Comparison of ENCODE assay signal across 8 cellular contexts in the genomic region with DNA sequence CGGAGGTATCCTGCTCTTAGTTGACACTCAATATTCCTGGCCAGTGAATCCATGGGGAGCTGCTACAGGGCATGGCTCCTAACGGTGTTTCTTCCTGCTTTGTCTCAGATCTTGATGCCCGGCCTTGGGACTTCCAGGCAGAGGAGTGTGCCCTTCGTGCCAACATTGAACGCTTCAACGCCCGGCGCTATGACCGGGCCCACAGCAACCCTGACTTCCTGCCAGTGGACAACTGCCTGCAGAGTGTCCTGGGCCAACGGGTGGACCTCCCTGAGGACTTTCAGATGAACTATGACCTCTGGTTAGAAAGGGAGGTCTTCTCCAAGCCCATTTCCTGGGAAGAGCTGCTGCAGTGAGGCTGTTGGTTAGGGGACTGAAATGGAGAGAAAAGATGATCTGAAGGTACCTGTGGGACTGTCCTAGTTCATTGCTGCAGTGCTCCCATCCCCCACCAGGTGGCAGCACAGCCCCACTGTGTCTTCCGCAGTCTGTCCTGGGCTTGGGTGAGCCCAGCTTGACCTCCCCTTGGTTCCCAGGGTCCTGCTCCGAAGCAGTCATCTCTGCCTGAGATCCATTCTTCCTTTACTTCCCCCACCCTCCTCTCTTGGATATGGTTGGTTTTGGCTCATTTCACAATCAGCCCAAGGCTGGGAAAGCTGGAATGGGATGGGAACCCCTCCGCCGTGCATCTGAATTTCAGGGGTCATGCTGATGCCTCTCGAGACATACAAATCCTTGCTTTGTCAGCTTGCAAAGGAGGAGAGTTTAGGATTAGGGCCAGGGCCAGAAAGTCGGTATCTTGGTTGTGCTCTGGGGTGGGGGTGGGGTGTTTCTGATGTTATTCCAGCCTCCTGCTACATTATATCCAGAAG. TPM values are rescaled to one million over a fixed set of nuclear protein-coding genes. Genes with fewer than 3 reads are reported as not detected.
DNase-seq lines count a peak whose midpoint lies in the region; ATAC-seq and TF ChIP-seq lines count a peak whose summit lies in the region.

No MANE protein-coding gene starts in this region.

- TF ChIP-seq EP300 in gastroesophageal sphincter (IDR thresholded peaks at IDR 0.05): no peak

- 5 to 40% methylated on average over 3 to 5 of the region's 16 CpGs for WGBS in gastroesophageal sphincter (ENCODE audit: low coverage in 1 of 2), 2 donors

- H3K27ac ChIP-seq in GM23338 (ENCODE audit: low read depth): no peak overlapping the region
- H3K27ac ChIP-seq in gastroesophageal sphincter: no peak overlapping the region

- H3K4me1 ChIP-seq in GM23338 (ENCODE audit: insufficient read depth): no peaks in the 10 kb centered on the region
- peaks cover 0 to 39% (median 18%) of the 10 kb centered on the region in 3 donors for H3K4me1 ChIP-seq in gastroesophageal sphincter

- peaks cover 5% of the 10 kb centered on the region for H3K27me3 Mint-ChIP-seq in GM23338 (ENCODE audit: insufficient read depth, low read depth, poor library complexity)
- no peaks in the 10 kb centered on the region for H3K27me3 Mint-ChIP-seq in activated T-helper 2 cell treated with anti-CD3 and anti-CD28 coated beads, Interferon-gamma antibody, Interleukin-2, Interleukin-4, amounts not matched to agents 10 μg/mL and 5 μg/mL and 100 μg/mL, durations not matched to agents 14 hours and 24 hours and 36 hours (ENCODE audit: low read depth)

- peaks cover 28% of the 10 kb centered on the region for H3K36me3 ChIP-seq in GM23338 (ENCODE audit: insufficient read depth)
- H3K36me3 ChIP-seq in gastroesophageal sphincter: peaks cover 0 to 100% of the 10 kb centered on the region in 2 donors

- H3K36me3 Mint-ChIP-seq in GM23338 (ENCODE audit: low read depth): peaks cover 89% of the 10 kb centered on the region
- peaks cover 68% of the 10 kb centered on the region for H3K36me3 Mint-ChIP-seq in activated T-helper 2 cell treated with anti-CD3 and anti-CD28 coated beads, Interferon-gamma antibody, Interleukin-2, Interleukin-4, amounts not matched to agents 10 μg/mL and 5 μg/mL and 100 μg/mL, durations not matched to agents 14 hours and 24 hours and 36 hours (ENCODE audit: low read depth)

- DNase-seq in C1 segment of cervical spinal cord (lab: John Stamatoyannopoulos, UW): peak in 12 of 14 donors; percentile 13 to 69 (median 38)
- peak; percentile 76 for DNase-seq in GM23338 (ENCODE audit: low spot score)
- peak; percentile 41 for DNase-seq in RPMI8226
- DNase-seq in activated T-helper 2 cell treated with anti-CD3 and anti-CD28 coated beads, Interferon-gamma antibody, Interleukin-2, Interleukin-4, amounts not matched to agents 10 μg/mL and 5 μg/mL and 100 μg/mL, durations not matched to agents 14 hours and 24 hours and 36 hours (ENCODE audit: low spot score): peak; percentile 40
- peak; percentile 39 for DNase-seq in pons (ENCODE audit: low spot score)
- DNase-seq in NOMO-1 treated with DMSO at 0.1 percent for 48 hours (lab: John Stamatoyannopoulos, UW; ENCODE audit: unreplicated experiment): no peak

- H3K4me3 Mint-ChIP-seq in GM23338: no peak overlapping the region
- no peak overlapping the region for H3K4me3 Mint-ChIP-seq in activated T-helper 2 cell treated with anti-CD3 and anti-CD28 coated beads, Interferon-gamma antibody, Interleukin-2, Interleukin-4, amounts not matched to agents 10 μg/mL and 5 μg/mL and 100 μg/mL, durations not matched to agents 14 hours and 24 hours and 36 hours (ENCODE audit: low read depth)

- H2AFZ ChIP-seq in GM23338: no peak overlapping the region

- no peak for TF ChIP-seq POLR2A in gastroesophageal sphincter (IDR thresholded peaks at IDR 0.05)

- no peaks in the 10 kb centered on the region for H3F3A ChIP-seq in GM23338 (replicated peaks; ENCODE audit: low read depth)

- TF ChIP-seq CTCF in GM23338 (conservative IDR thresholded peaks at IDR 0.05; ENCODE audit: low read depth in 2 of 2): peak; percentile 90 to 99
- TF ChIP-seq CTCF in gastroesophageal sphincter (IDR thresholded peaks at IDR 0.05): peak; percentile 84 to 95 (median 86)

- peak overlapping the region; percentile 46; the same call in 1 of the 2 replicates for H3K27ac Mint-ChIP-seq in GM23338
- no peak overlapping the region for H3K27ac Mint-ChIP-seq in activated T-helper 2 cell treated with anti-CD3 and anti-CD28 coated beads, Interferon-gamma antibody, Interleukin-2, Interleukin-4, amounts not matched to agents 10 μg/mL and 5 μg/mL and 100 μg/mL, durations not matched to agents 14 hours and 24 hours and 36 hours

- H4K20me1 ChIP-seq in GM23338 (replicated peaks; ENCODE audit: insufficient read depth): peaks cover 10% of the 10 kb centered on the region

- H3K4me3 ChIP-seq in GM23338 (no peak overlapping the region), gastroesophageal sphincter (no peak overlapping the region)

- no peaks in the 10 kb centered on the region for H3K9me3 ChIP-seq in gastroesophageal sphincter

- peak; percentile 98 for ATAC-seq in GM23338
- ATAC-seq in gastroesophageal sphincter: peak; percentile 62
- no peak for ATAC-seq in HG03342 (IDR thresholded peaks at IDR 0.05; ENCODE audit: unreplicated experiment)

- no peaks in the 10 kb centered on the region for H3K79me2 ChIP-seq in GM23338 (replicated peaks; ENCODE audit: insufficient read depth)

- H3K9me2 ChIP-seq in GM23338 (ENCODE audit: insufficient read depth): no peaks in the 10 kb centered on the region

- H3K4me2 ChIP-seq in GM23338: no peak overlapping the region

- H3K27me3 ChIP-seq in GM23338 (ENCODE audit: insufficient read depth) (no peaks in the 10 kb centered on the region), gastroesophageal sphincter (no peaks in the 10 kb centered on the region)

- intact Hi-C loops in activated T-helper 2 cell treated with anti-CD3 and anti-CD28 coated beads, Interferon-gamma antibody, Interleukin-2, Interleukin-4, amounts not matched to agents 10 μg/mL and 5 μg/mL and 100 μg/mL, durations not matched to agents 14 hours and 24 hours and 36 hours (cut with micrococcal nuclease): loop anchor here (2.0 kb wide), 1 partner anchor 53 kb away; no protein-coding TSS in a partner anchor

- H3K4me1 Mint-ChIP-seq in GM23338: no peaks in the 10 kb centered on the region
- no peaks in the 10 kb centered on the region for H3K4me1 Mint-ChIP-seq in activated T-helper 2 cell treated with anti-CD3 and anti-CD28 coated beads, Interferon-gamma antibody, Interleukin-2, Interleukin-4, amounts not matched to agents 10 μg/mL and 5 μg/mL and 100 μg/mL, durations not matched to agents 14 hours and 24 hours and 36 hours (ENCODE audit: low read depth)

- no peaks in the 10 kb centered on the region for H3K9me3 Mint-ChIP-seq in GM23338
- no peaks in the 10 kb centered on the region for H3K9me3 Mint-ChIP-seq in activated T-helper 2 cell treated with anti-CD3 and anti-CD28 coated beads, Interferon-gamma antibody, Interleukin-2, Interleukin-4, amounts not matched to agents 10 μg/mL and 5 μg/mL and 100 μg/mL, durations not matched to agents 14 hours and 24 hours and 36 hours

TF ChIP-seq in GM23338, 12 proteins besides CTCF, POLR2A, EP300 and RAD21 (continues in another document):
- TF ChIP-seq NANOG (IDR thresholded peaks at IDR 0.05; ENCODE audit: borderline replicate concordance) (no peak), POLR2AphosphoS5 (IDR thresholded peaks at IDR 0.05; ENCODE audit: low read depth) (no peak), EZH2 (IDR thresholded peaks at IDR 0.05; ENCODE audit: low read depth, unreplicated experiment) (no peak), JUNB (IDR thresholded peaks at IDR 0.05; ENCODE audit: unreplicated experiment) (no peak), ZNF114 (CRISPR knock-in tag; IDR thresholded peaks at IDR 0.05) (no peak)
- TF ChIP-seq, protein P1, sequence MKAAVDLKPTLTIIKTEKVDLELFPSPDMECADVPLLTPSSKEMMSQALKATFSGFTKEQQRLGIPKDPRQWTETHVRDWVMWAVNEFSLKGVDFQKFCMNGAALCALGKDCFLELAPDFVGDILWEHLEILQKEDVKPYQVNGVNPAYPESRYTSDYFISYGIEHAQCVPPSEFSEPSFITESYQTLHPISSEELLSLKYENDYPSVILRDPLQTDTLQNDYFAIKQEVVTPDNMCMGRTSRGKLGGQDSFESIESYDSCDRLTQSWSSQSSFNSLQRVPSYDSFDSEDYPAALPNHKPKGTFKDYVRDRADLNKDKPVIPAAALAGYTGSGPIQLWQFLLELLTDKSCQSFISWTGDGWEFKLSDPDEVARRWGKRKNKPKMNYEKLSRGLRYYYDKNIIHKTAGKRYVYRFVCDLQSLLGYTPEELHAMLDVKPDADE (IDR thresholded peaks at IDR 0.05): no peak

RNA-seq across cellular contexts. Expression of a gene that starts 16.7 kb away (rescaled TPM):
- total RNA-seq in GM23338 (2014; rRNA removed; shearing (Covaris generic)): not detected in 2 replicates
- polyA plus RNA-seq in GM23338 (2016; fragmentation: Nextera tagmentation; extraction: Ambion mirVana): 0.17 TPM in 1 of 2 replicates, not detected in the other
- total RNA-seq in activated T-helper 2 cell treated with anti-CD3 and anti-CD28 coated beads, Interferon-gamma antibody, Interleukin-2, Interleukin-4, amounts not matched to agents 10 μg/mL and 5 μg/mL and 100 μg/mL, durations not matched to agents 14 hours and 24 hours and 36 hours: not detected in 2 replicates
- not detected for total RNA-seq in gastroesophageal sphincter

RNA-seq across cellular contexts. Expression of a gene that starts 19.4 kb away (rescaled TPM):
- total RNA-seq in GM23338 (2014; rRNA removed; shearing (Covaris generic)): 50.6 and 63.1 TPM in 2 replicates
- polyA plus RNA-seq in GM23338 (2016; fragmentation: Nextera tagmentation; extraction: Ambion mirVana): 13.5 and 17.2 TPM in 2 replicates
- total RNA-seq in activated T-helper 2 cell treated with anti-CD3 and anti-CD28 coated beads, Interferon-gamma antibody, Interleukin-2, Interleukin-4, amounts not matched to agents 10 μg/mL and 5 μg/mL and 100 μg/mL, durations not matched to agents 14 hours and 24 hours and 36 hours: 37.4 and 39.1 TPM in 2 replicates
- total RNA-seq in gastroesophageal sphincter: 10 to 100 TPM; 29.3 to 46.9 (median 35.9) TPM

RNA-seq across cellular contexts. Expression of a gene that starts 58.5 kb away (rescaled TPM):
- not detected in 2 replicates for total RNA-seq in GM23338 (2014; rRNA removed; shearing (Covaris generic))
- not detected in 2 replicates for polyA plus RNA-seq in GM23338 (2016; fragmentation: Nextera tagmentation; extraction: Ambion mirVana)
- not detected in 2 replicates for total RNA-seq in activated T-helper 2 cell treated with anti-CD3 and anti-CD28 coated beads, Interferon-gamma antibody, Interleukin-2, Interleukin-4, amounts not matched to agents 10 μg/mL and 5 μg/mL and 100 μg/mL, durations not matched to agents 14 hours and 24 hours and 36 hours
- total RNA-seq in gastroesophageal sphincter: under 1 TPM in 2 of 4 donors, not detected in 2; 0.27 to 0.67 TPM
